Comparison of ENCODE assay signal across 1 cellular context in genomic region chr21:34345892-34346291, GRCh38.
TF ChIP-seq lines count a peak whose summit lies in the region.

No MANE protein-coding gene starts in this region.

TF ChIP-seq in IMR-90, 13 proteins besides CTCF, POLR2A, EP300 and RAD21:
- TF ChIP-seq, protein P1, sequence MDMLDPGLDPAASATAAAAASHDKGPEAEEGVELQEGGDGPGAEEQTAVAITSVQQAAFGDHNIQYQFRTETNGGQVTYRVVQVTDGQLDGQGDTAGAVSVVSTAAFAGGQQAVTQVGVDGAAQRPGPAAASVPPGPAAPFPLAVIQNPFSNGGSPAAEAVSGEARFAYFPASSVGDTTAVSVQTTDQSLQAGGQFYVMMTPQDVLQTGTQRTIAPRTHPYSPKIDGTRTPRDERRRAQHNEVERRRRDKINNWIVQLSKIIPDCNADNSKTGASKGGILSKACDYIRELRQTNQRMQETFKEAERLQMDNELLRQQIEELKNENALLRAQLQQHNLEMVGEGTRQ (IDR thresholded peaks at IDR 0.05; ENCODE audit: low read depth, low read length) = peak; percentile 45; the same call in 1 of the 2 replicates
- no peak for TF ChIP-seq FOS (IDR thresholded peaks at IDR 0.05; ENCODE audit: low read depth, low read length)
